In genomic region chr2:13050764-13051163, GRCh38 we compare ENCODE assay signal across 1 cellular context.
A peak's percentile ranks its signal among the peaks of the same experiment; 100 is the strongest.
TF ChIP-seq lines count a peak whose summit lies in the region.

No MANE protein-coding gene starts in this region.

TF ChIP-seq in K562, 482 proteins besides CTCF, POLR2A, EP300 and RAD21 (continued from another document):
- TF ChIP-seq YY1 (IDR thresholded peaks at IDR 0.05; ENCODE audit: borderline replicate concordance in 1 of 3, control insufficient read depth in 1 of 3, extremely low read depth in 1 of 3, insufficient read depth in 3 of 3, insufficient read length in 1 of 3, insufficient replicate concordance in 2 of 3, low read depth in 1 of 3, low read length in 2 of 3) (no peak), TCFL5 (CRISPR knock-in tag; conservative IDR thresholded peaks at IDR 0.05) (no peak), KLF1 (tag; IDR thresholded peaks at IDR 0.05) (no peak), DPF2 (IDR thresholded peaks at IDR 0.05) (peak; percentile 50; the same call in 1 of the 2 replicates), GTF2E2 (tag; IDR thresholded peaks at IDR 0.05) (no peak), RAD51 (IDR thresholded peaks at IDR 0.05; ENCODE audit: borderline replicate concordance, low read depth) (no peak), MAFF (IDR thresholded peaks at IDR 0.05; ENCODE audit: low read length) (peak; percentile 56; the same call in 1 of the 2 replicates), NFE2L1 (tag; IDR thresholded peaks at IDR 0.05; ENCODE audit: borderline replicate concordance, low read depth) (peak; percentile 79), SMARCA4 (IDR thresholded peaks at IDR 0.05) (0 out of 2 replicates have a peak, but pooled peaks have one; percentile 47), ZBTB26 (CRISPR knock-in tag; IDR thresholded peaks at IDR 0.05) (no peak), ETS2 (tag; IDR thresholded peaks at IDR 0.05; ENCODE audit: borderline replicate concordance, poor library complexity, severe bottlenecking) (no peak), SMARCB1 (IDR thresholded peaks at IDR 0.05; ENCODE audit: insufficient read length, low read depth) (no peak), SRSF7 (optimal IDR thresholded peaks at IDR 0.05; ENCODE audit: low read depth, low read length) (no peak), BRD4 (IDR thresholded peaks at IDR 0.05) (no peak), ZC3H11A (IDR thresholded peaks at IDR 0.05; ENCODE audit: low read depth, low read length) (no peak), TAF15 (IDR thresholded peaks at IDR 0.05; ENCODE audit: low read depth, low read length) (no peak), NFATC3 (IDR thresholded peaks at IDR 0.05) (no peak), ZNF316 (IDR thresholded peaks at IDR 0.05) (peak; percentile 94), IRF2 (CRISPR knock-in tag; IDR thresholded peaks at IDR 0.05) (no peak), E4F1 (CRISPR knock-in tag; IDR thresholded peaks at IDR 0.05; ENCODE audit: borderline replicate concordance) (no peak), FOXJ3 (CRISPR knock-in tag; IDR thresholded peaks at IDR 0.05) (no peak), ATF1 (CRISPR knock-in tag; IDR thresholded peaks at IDR 0.05) (no peak), ATF1 (tag; IDR thresholded peaks at IDR 0.05) (no peak), ZNF696 (CRISPR knock-in tag; conservative IDR thresholded peaks at IDR 0.05) (no peak), ZNF324 (CRISPR knock-in tag; IDR thresholded peaks at IDR 0.05) (no peak), CBX5 (IDR thresholded peaks at IDR 0.05; ENCODE audit: borderline replicate concordance, low read depth) (no peak), ZBED1 (IDR thresholded peaks at IDR 0.05) (no peak), NFRKB (IDR thresholded peaks at IDR 0.05; ENCODE audit: low read depth) (no peak), BCOR (IDR thresholded peaks at IDR 0.05) (no peak), ZNF23 (CRISPR knock-in tag; IDR thresholded peaks at IDR 0.05) (no peak), EP400 (IDR thresholded peaks at IDR 0.05) (peak; percentile 45), ARHGAP35 (IDR thresholded peaks at IDR 0.05; ENCODE audit: partially characterized antibody) (no peak), POLR3G (IDR thresholded peaks at IDR 0.05; ENCODE audit: extremely low read depth, insufficient read length, insufficient replicate concordance) (no peak), HIVEP1 (CRISPR knock-in tag; IDR thresholded peaks at IDR 0.05) (no peak)
- TF ChIP-seq, protein P1, sequence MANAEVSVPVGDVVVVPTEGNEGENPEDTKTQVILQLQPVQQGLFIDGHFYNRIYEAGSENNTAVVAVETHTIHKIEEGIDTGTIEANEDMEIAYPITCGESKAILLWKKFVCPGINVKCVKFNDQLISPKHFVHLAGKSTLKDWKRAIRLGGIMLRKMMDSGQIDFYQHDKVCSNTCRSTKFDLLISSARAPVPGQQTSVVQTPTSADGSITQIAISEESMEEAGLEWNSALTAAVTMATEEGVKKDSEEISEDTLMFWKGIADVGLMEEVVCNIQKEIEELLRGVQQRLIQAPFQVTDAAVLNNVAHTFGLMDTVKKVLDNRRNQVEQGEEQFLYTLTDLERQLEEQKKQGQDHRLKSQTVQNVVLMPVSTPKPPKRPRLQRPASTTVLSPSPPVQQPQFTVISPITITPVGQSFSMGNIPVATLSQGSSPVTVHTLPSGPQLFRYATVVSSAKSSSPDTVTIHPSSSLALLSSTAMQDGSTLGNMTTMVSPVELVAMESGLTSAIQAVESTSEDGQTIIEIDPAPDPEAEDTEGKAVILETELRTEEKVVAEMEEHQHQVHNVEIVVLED (CRISPR knock-in tag; IDR thresholded peaks at IDR 0.05): no peak
- TF ChIP-seq, protein P2, sequence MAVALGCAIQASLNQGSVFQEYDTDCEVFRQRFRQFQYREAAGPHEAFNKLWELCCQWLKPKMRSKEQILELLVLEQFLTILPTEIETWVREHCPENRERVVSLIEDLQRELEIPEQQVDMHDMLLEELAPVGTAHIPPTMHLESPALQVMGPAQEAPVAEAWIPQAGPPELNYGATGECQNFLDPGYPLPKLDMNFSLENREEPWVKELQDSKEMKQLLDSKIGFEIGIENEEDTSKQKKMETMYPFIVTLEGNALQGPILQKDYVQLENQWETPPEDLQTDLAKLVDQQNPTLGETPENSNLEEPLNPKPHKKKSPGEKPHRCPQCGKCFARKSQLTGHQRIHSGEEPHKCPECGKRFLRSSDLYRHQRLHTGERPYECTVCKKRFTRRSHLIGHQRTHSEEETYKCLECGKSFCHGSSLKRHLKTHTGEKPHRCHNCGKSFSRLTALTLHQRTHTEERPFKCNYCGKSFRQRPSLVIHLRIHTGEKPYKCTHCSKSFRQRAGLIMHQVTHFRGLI (CRISPR knock-in tag; IDR thresholded peaks at IDR 0.05): peak; percentile 73; the same call in 1 of the 2 replicates
- TF ChIP-seq, protein P3, sequence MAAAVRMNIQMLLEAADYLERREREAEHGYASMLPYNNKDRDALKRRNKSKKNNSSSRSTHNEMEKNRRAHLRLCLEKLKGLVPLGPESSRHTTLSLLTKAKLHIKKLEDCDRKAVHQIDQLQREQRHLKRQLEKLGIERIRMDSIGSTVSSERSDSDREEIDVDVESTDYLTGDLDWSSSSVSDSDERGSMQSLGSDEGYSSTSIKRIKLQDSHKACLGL (CRISPR knock-in tag; IDR thresholded peaks at IDR 0.05; ENCODE audit: borderline replicate concordance, poor library complexity, severe bottlenecking): no peak
